In genomic region chr3:109336272-109336957, GRCh38 we compare ENCODE assay signal across 8 cellular contexts. TPM values are rescaled to one million over a fixed set of nuclear protein-coding genes. Genes with fewer than 3 reads are reported as not detected.
DNase-seq lines count a peak whose midpoint lies in the region; ATAC-seq and TF ChIP-seq lines count a peak whose summit lies in the region.

No MANE protein-coding gene starts in this region.

- intact Hi-C loops in CD14-positive monocyte (cut with micrococcal nuclease), result no loop called here
- intact Hi-C loops in activated B cell treated with CpG ODN at 0.5 μM for 24 hours (cut with micrococcal nuclease), result no loop called here
- intact Hi-C loops in ovary (cut with DNase I), result no loop called here

- ATAC-seq in activated B cell treated with CpG ODN at 0.5 μM for 24 hours (ENCODE audit: low read depth) (peak; percentile 49), HG02973 (IDR thresholded peaks at IDR 0.05; ENCODE audit: unreplicated experiment) (no peak)

- peaks cover 33% of the 10 kb centered on the region for H3K27me3 ChIP-seq in neutrophil
- H3K27me3 ChIP-seq in ovary, result no peaks in the 10 kb centered on the region

- H3K4me3 Mint-ChIP-seq in CD14-positive monocyte (peak overlapping the region; percentile 86 to 99), activated B cell treated with CpG ODN at 0.5 μM for 24 hours (peak overlapping the region; percentile 82)

- DNase-seq in CD14-positive monocyte (ENCODE audit: low spot score), result no peak
- no peak for DNase-seq in activated B cell treated with CpG ODN at 0.5 μM for 24 hours
- DNase-seq in fibroblast of mammary gland (ENCODE audit: low read depth), result peak; percentile 15
- DNase-seq in ovary, result no peak
- DNase-seq in NCI-H187 (lab: John Stamatoyannopoulos, UW), result no peak
- no peak for DNase-seq in NCI-H2107 (lab: John Stamatoyannopoulos, UW)

- TF ChIP-seq POLR2A in ovary (IDR thresholded peaks at IDR 0.05), result no peak

- H3K9me3 ChIP-seq in neutrophil, result no peaks in the 10 kb centered on the region
- H3K9me3 ChIP-seq in ovary, result no peaks in the 10 kb centered on the region

- TF ChIP-seq EP300 in ovary (IDR thresholded peaks at IDR 0.05), result no peak

- H3K36me3 ChIP-seq in neutrophil (no peaks in the 10 kb centered on the region), ovary (no peaks in the 10 kb centered on the region)

- H3K4me3 ChIP-seq in fibroblast of mammary gland (ENCODE audit: control insufficient read depth, low read depth, low read length) (peak overlapping the region; percentile 15), neutrophil (ENCODE audit: low read depth in 1 of 2, low read length in 1 of 2) (peak overlapping the region; percentile 37 to 56), ovary (no peak overlapping the region)

- H3K4me1 ChIP-seq in neutrophil (ENCODE audit: control insufficient read depth in 1 of 2, insufficient read depth in 1 of 2, low read depth in 1 of 2, low read length in 1 of 2) (peaks cover 10 to 18% of the 10 kb centered on the region in 2 experiments), ovary (ENCODE audit: insufficient read depth) (no peaks in the 10 kb centered on the region)

- H3K36me3 Mint-ChIP-seq in CD14-positive monocyte (no peaks in the 10 kb centered on the region), activated B cell treated with CpG ODN at 0.5 μM for 24 hours (ENCODE audit: low read depth) (no peaks in the 10 kb centered on the region)

- H3K27me3 Mint-ChIP-seq in CD14-positive monocyte (ENCODE audit: low read depth in 3 of 3) (peaks cover 20 to 29% (median 22%) of the 10 kb centered on the region in 3 donors), activated B cell treated with CpG ODN at 0.5 μM for 24 hours (peaks cover 11% of the 10 kb centered on the region)

- peaks cover 0 to 15% (median 7%) of the 10 kb centered on the region in 7 donors for H3K9me3 Mint-ChIP-seq in CD14-positive monocyte
- H3K9me3 Mint-ChIP-seq in activated B cell treated with CpG ODN at 0.5 μM for 24 hours, result peaks cover 2% of the 10 kb centered on the region

- peak overlapping the region in 3 of 7 donors; percentile 4 to 82 (median 76) for H3K27ac Mint-ChIP-seq in CD14-positive monocyte
- no peak overlapping the region for H3K27ac Mint-ChIP-seq in activated B cell treated with CpG ODN at 0.5 μM for 24 hours

- TF ChIP-seq CTCF in CD14-positive monocyte (IDR thresholded peaks at IDR 0.05) (no peak), activated B cell treated with CpG ODN at 0.5 μM for 24 hours (IDR thresholded peaks at IDR 0.05) (no peak), fibroblast of mammary gland (conservative IDR thresholded peaks at IDR 0.05; ENCODE audit: control insufficient read depth, insufficient read depth, low read depth, low read length) (no peak), neutrophil (IDR thresholded peaks at IDR 0.05) (no peak), ovary (IDR thresholded peaks at IDR 0.05) (no peak)

- H3K4me1 Mint-ChIP-seq in CD14-positive monocyte (peaks cover 32% of the 10 kb centered on the region), activated B cell treated with CpG ODN at 0.5 μM for 24 hours (peaks cover 8% of the 10 kb centered on the region)

- H3K27ac ChIP-seq in neutrophil (no peak overlapping the region), ovary (no peak overlapping the region)

- CTCF ChIA-PET in activated B cell treated with CpG ODN at 0.5 μM for 24 hours (lab: Charles Lee), result no interaction called here

- POLR2A ChIA-PET in activated B cell treated with CpG ODN at 0.5 μM for 24 hours (lab: Charles Lee), result no interaction called here

- 14 to 18% (median 15%) methylated on average over 18 of the region's 18 CpGs for WGBS in ovary, 3 donors

RNA-seq across cellular contexts. Expression of gene DPPA4, which starts 0.9 kb away (rescaled TPM):
- polyA plus RNA-seq in CD14-positive monocyte (not detected), ovary (under 1 TPM in 1 of 2 donors, not detected in 1; 0.08 TPM)
- total RNA-seq in activated B cell treated with CpG ODN at 0.5 μM for 24 hours (4.0 and 5.0 TPM in 2 replicates), ovary (1 to 10 TPM in 1 of 7 donors, not detected in 6; 1.7 TPM)

RNA-seq across cellular contexts. Expression of gene DPPA2, which starts 20.1 kb away (rescaled TPM):
- polyA plus RNA-seq in CD14-positive monocyte, result not detected
- total RNA-seq in activated B cell treated with CpG ODN at 0.5 μM for 24 hours, result not detected in 2 replicates
- total RNA-seq in ovary, result not detected
- not detected for polyA plus RNA-seq in ovary
